Comparison of ENCODE assay signal across 1 cellular context in the genomic region with DNA sequence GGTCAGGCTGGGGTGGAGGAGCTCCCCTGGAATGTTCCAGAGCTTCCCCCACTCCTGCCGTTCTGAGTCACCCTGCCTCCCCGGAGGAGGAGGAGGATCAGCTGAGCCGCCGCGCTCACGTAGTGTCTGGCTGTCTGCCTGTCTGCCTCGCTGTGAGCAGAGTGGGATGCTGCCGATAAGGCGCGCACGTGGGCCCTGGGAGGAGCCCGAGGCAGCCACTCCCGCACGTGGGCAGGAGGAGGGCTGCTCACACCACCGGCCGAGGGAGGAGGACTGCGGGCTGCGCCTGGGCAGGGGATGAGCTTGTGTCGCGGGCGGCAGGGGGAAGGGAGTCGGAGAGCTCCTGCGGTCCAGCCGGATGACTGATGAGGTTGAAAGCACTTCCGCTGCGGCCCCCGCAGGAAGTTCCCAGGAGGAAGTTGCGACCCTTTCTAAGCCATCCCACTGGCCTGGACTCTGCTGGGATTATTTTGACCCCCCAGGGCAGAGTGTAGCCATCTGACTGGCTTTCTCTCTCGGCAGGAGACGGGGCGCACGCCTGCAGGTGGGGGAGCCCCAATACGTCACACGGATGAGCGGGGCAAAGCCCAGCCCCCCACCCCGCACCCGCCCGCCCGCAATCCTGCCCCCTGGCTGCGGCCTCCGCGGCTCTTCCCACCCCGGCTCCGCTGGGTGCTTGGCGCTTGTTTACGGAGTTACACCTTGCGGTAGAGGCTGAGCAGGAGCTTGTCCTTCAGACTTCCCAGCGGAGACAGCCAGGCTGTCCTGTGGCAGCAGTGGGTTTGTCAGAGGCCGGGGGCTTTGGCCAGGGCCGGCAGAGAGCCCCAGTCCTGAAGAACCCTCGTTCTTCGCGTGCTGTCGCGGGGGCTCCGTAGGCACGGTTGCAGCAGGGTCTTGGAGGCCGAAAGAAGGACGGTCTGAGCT.
TF ChIP-seq lines count a peak whose summit lies in the region.

No MANE protein-coding gene starts in this region.

TF ChIP-seq in HepG2, 621 proteins besides CTCF, POLR2A, EP300 and RAD21 (continued from another document and continues in another):
- TF ChIP-seq, protein P1, sequence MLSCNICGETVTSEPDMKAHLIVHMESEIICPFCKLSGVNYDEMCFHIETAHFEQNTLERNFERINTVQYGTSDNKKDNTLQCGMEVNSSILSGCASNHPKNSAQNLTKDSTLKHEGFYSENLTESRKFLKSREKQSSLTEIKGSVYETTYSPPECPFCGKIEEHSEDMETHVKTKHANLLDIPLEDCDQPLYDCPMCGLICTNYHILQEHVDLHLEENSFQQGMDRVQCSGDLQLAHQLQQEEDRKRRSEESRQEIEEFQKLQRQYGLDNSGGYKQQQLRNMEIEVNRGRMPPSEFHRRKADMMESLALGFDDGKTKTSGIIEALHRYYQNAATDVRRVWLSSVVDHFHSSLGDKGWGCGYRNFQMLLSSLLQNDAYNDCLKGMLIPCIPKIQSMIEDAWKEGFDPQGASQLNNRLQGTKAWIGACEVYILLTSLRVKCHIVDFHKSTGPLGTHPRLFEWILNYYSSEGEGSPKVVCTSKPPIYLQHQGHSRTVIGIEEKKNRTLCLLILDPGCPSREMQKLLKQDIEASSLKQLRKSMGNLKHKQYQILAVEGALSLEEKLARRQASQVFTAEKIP (CRISPR knock-in tag; IDR thresholded peaks at IDR 0.05; ENCODE audit: borderline replicate concordance) = no peak
- TF ChIP-seq SUZ12 (IDR thresholded peaks at IDR 0.05; ENCODE audit: low read depth, low read length) = no peak
- no peak for TF ChIP-seq SETDB1 (CRISPR knock-in tag; IDR thresholded peaks at IDR 0.05; ENCODE audit: borderline replicate concordance)
- TF ChIP-seq CCAR2 (optimal IDR thresholded peaks at IDR 0.05; ENCODE audit: low read depth, low read length) = no peak
- TF ChIP-seq ZSCAN12 (CRISPR knock-in tag; IDR thresholded peaks at IDR 0.05) = no peak
- no peak for TF ChIP-seq EHMT2 (IDR thresholded peaks at IDR 0.05; ENCODE audit: borderline replicate concordance, low read depth, low read length)
- TF ChIP-seq HDAC6 (IDR thresholded peaks at IDR 0.05; ENCODE audit: low read depth, low read length) = no peak
- TF ChIP-seq, protein P2, sequence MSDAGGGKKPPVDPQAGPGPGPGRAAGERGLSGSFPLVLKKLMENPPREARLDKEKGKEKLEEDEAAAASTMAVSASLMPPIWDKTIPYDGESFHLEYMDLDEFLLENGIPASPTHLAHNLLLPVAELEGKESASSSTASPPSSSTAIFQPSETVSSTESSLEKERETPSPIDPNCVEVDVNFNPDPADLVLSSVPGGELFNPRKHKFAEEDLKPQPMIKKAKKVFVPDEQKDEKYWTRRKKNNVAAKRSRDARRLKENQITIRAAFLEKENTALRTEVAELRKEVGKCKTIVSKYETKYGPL (CRISPR knock-in tag; IDR thresholded peaks at IDR 0.05) = no peak
- no peak for TF ChIP-seq SCMH1 (CRISPR knock-in tag; IDR thresholded peaks at IDR 0.05; ENCODE audit: borderline replicate concordance)
- TF ChIP-seq, protein P3, sequence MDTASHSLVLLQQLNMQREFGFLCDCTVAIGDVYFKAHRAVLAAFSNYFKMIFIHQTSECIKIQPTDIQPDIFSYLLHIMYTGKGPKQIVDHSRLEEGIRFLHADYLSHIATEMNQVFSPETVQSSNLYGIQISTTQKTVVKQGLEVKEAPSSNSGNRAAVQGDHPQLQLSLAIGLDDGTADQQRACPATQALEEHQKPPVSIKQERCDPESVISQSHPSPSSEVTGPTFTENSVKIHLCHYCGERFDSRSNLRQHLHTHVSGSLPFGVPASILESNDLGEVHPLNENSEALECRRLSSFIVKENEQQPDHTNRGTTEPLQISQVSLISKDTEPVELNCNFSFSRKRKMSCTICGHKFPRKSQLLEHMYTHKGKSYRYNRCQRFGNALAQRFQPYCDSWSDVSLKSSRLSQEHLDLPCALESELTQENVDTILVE (CRISPR knock-in tag; IDR thresholded peaks at IDR 0.05) = peak; percentile 53; the same call in 1 of the 2 replicates
- TF ChIP-seq MAFG (CRISPR knock-in tag; IDR thresholded peaks at IDR 0.05) = no peak
- TF ChIP-seq, protein P4, sequence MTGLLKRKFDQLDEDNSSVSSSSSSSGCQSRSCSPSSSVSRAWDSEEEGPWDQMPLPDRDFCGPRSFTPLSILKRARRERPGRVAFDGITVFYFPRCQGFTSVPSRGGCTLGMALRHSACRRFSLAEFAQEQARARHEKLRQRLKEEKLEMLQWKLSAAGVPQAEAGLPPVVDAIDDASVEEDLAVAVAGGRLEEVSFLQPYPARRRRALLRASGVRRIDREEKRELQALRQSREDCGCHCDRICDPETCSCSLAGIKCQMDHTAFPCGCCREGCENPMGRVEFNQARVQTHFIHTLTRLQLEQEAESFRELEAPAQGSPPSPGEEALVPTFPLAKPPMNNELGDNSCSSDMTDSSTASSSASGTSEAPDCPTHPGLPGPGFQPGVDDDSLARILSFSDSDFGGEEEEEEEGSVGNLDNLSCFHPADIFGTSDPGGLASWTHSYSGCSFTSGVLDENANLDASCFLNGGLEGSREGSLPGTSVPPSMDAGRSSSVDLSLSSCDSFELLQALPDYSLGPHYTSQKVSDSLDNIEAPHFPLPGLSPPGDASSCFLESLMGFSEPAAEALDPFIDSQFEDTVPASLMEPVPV (CRISPR knock-in tag; IDR thresholded peaks at IDR 0.05) = peak; percentile 93; the same call in 1 of the 2 replicates
- no peak for TF ChIP-seq ZNF510 (CRISPR knock-in tag; IDR thresholded peaks at IDR 0.05; ENCODE audit: low read depth)
- TF ChIP-seq NFIB (CRISPR knock-in tag; IDR thresholded peaks at IDR 0.05; ENCODE audit: borderline replicate concordance) = no peak
- TF ChIP-seq, protein P5, sequence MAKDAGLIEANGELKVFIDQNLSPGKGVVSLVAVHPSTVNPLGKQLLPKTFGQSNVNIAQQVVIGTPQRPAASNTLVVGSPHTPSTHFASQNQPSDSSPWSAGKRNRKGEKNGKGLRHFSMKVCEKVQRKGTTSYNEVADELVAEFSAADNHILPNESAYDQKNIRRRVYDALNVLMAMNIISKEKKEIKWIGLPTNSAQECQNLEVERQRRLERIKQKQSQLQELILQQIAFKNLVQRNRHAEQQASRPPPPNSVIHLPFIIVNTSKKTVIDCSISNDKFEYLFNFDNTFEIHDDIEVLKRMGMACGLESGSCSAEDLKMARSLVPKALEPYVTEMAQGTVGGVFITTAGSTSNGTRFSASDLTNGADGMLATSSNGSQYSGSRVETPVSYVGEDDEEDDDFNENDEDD (CRISPR knock-in tag; IDR thresholded peaks at IDR 0.05; ENCODE audit: borderline replicate concordance) = peak; percentile 89
- no peak for TF ChIP-seq ZNF296 (CRISPR knock-in tag; conservative IDR thresholded peaks at IDR 0.05)
- no peak for TF ChIP-seq ZFYVE20 (CRISPR knock-in tag; IDR thresholded peaks at IDR 0.05; ENCODE audit: borderline replicate concordance, low read depth)
- no peak for TF ChIP-seq BRCA1 (CRISPR knock-in tag; IDR thresholded peaks at IDR 0.05)
- TF ChIP-seq FLYWCH1 (CRISPR knock-in tag; IDR thresholded peaks at IDR 0.05) = no peak
- no peak for TF ChIP-seq REL (CRISPR knock-in tag; conservative IDR thresholded peaks at IDR 0.05)
- TF ChIP-seq, protein P6, sequence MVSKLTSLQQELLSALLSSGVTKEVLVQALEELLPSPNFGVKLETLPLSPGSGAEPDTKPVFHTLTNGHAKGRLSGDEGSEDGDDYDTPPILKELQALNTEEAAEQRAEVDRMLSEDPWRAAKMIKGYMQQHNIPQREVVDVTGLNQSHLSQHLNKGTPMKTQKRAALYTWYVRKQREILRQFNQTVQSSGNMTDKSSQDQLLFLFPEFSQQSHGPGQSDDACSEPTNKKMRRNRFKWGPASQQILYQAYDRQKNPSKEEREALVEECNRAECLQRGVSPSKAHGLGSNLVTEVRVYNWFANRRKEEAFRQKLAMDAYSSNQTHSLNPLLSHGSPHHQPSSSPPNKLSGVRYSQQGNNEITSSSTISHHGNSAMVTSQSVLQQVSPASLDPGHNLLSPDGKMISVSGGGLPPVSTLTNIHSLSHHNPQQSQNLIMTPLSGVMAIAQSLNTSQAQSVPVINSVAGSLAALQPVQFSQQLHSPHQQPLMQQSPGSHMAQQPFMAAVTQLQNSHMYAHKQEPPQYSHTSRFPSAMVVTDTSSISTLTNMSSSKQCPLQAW (CRISPR knock-in tag; IDR thresholded peaks at IDR 0.05) = peak; percentile 78
- no peak for TF ChIP-seq ZNF598 (CRISPR knock-in tag; IDR thresholded peaks at IDR 0.05; ENCODE audit: borderline replicate concordance)
- TF ChIP-seq ATAD3A (CRISPR knock-in tag; IDR thresholded peaks at IDR 0.05) = no peak
- peak; percentile 57; the same call in 1 of the 2 replicates for TF ChIP-seq SMAD9 (CRISPR knock-in tag; IDR thresholded peaks at IDR 0.05)
- no peak for TF ChIP-seq ZNF766 (CRISPR knock-in tag; IDR thresholded peaks at IDR 0.05; ENCODE audit: borderline replicate concordance)
- TF ChIP-seq, protein P7, sequence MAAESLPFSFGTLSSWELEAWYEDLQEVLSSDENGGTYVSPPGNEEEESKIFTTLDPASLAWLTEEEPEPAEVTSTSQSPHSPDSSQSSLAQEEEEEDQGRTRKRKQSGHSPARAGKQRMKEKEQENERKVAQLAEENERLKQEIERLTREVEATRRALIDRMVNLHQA (CRISPR knock-in tag; IDR thresholded peaks at IDR 0.05) = no peak
- TF ChIP-seq, protein P8, sequence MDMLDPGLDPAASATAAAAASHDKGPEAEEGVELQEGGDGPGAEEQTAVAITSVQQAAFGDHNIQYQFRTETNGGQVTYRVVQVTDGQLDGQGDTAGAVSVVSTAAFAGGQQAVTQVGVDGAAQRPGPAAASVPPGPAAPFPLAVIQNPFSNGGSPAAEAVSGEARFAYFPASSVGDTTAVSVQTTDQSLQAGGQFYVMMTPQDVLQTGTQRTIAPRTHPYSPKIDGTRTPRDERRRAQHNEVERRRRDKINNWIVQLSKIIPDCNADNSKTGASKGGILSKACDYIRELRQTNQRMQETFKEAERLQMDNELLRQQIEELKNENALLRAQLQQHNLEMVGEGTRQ (IDR thresholded peaks at IDR 0.05; ENCODE audit: low read depth, low read length) = peak; percentile 74
- TF ChIP-seq, protein P8 (CRISPR knock-in tag; IDR thresholded peaks at IDR 0.05; ENCODE audit: borderline replicate concordance) = peak; percentile 78; the same call in 1 of the 2 replicates
- TF ChIP-seq SSRP1 (CRISPR knock-in tag; IDR thresholded peaks at IDR 0.05) = peak; percentile 17; the same call in 1 of the 2 replicates
- TF ChIP-seq PITX1 (CRISPR knock-in tag; IDR thresholded peaks at IDR 0.05) = peak; percentile 85
- TF ChIP-seq, protein P9, sequence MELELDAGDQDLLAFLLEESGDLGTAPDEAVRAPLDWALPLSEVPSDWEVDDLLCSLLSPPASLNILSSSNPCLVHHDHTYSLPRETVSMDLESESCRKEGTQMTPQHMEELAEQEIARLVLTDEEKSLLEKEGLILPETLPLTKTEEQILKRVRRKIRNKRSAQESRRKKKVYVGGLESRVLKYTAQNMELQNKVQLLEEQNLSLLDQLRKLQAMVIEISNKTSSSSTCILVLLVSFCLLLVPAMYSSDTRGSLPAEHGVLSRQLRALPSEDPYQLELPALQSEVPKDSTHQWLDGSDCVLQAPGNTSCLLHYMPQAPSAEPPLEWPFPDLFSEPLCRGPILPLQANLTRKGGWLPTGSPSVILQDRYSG (CRISPR knock-in tag; IDR thresholded peaks at IDR 0.05) = no peak
- peak; percentile 96 for TF ChIP-seq ZSCAN22 (CRISPR knock-in tag; IDR thresholded peaks at IDR 0.05)
- TF ChIP-seq JARID2 (CRISPR knock-in tag; IDR thresholded peaks at IDR 0.05; ENCODE audit: insufficient replicate concordance) = no peak
- no peak for TF ChIP-seq ARID2 (CRISPR knock-in tag; IDR thresholded peaks at IDR 0.05; ENCODE audit: borderline replicate concordance)
- 0 out of 2 replicates have a peak, but pooled peaks have one; percentile 50 for TF ChIP-seq ZNF232 (CRISPR knock-in tag; IDR thresholded peaks at IDR 0.05; ENCODE audit: borderline replicate concordance)
- TF ChIP-seq ZNF3 (CRISPR knock-in tag; IDR thresholded peaks at IDR 0.05) = no peak
- no peak for TF ChIP-seq SP140L (CRISPR knock-in tag; IDR thresholded peaks at IDR 0.05; ENCODE audit: borderline replicate concordance)
- no peak for TF ChIP-seq ZNF33A (CRISPR knock-in tag; IDR thresholded peaks at IDR 0.05; ENCODE audit: borderline replicate concordance)
- TF ChIP-seq PHF5A (CRISPR knock-in tag; IDR thresholded peaks at IDR 0.05; ENCODE audit: low read depth, unreplicated experiment) = no peak
- peak; percentile 77 for TF ChIP-seq CBFB (CRISPR knock-in tag; IDR thresholded peaks at IDR 0.05)
- TF ChIP-seq, protein P10, sequence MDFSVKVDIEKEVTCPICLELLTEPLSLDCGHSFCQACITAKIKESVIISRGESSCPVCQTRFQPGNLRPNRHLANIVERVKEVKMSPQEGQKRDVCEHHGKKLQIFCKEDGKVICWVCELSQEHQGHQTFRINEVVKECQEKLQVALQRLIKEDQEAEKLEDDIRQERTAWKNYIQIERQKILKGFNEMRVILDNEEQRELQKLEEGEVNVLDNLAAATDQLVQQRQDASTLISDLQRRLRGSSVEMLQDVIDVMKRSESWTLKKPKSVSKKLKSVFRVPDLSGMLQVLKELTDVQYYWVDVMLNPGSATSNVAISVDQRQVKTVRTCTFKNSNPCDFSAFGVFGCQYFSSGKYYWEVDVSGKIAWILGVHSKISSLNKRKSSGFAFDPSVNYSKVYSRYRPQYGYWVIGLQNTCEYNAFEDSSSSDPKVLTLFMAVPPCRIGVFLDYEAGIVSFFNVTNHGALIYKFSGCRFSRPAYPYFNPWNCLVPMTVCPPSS (IDR thresholded peaks at IDR 0.05) = no peak
- no peak for TF ChIP-seq ZNF224 (CRISPR knock-in tag; IDR thresholded peaks at IDR 0.05)
- TF ChIP-seq ZBTB3 (CRISPR knock-in tag; IDR thresholded peaks at IDR 0.05; ENCODE audit: borderline replicate concordance, low read depth) = no peak
- TF ChIP-seq FOXK1 (CRISPR knock-in tag; IDR thresholded peaks at IDR 0.05; ENCODE audit: borderline replicate concordance, low read depth) = peak; percentile 43; the same call in 1 of the 2 replicates
- 0 out of 2 replicates have a peak, but pooled peaks have one; percentile 42 for TF ChIP-seq ZNF557 (CRISPR knock-in tag; IDR thresholded peaks at IDR 0.05)
- TF ChIP-seq ZNF616 (CRISPR knock-in tag; IDR thresholded peaks at IDR 0.05; ENCODE audit: low read depth) = peak; percentile 68
- TF ChIP-seq AHR (CRISPR knock-in tag; IDR thresholded peaks at IDR 0.05) = peak; percentile 74; the same call in 1 of the 2 replicates
- no peak; the same call in 1 of the 2 replicates for TF ChIP-seq NFYB (CRISPR knock-in tag; IDR thresholded peaks at IDR 0.05)
- TF ChIP-seq NCOR1 (IDR thresholded peaks at IDR 0.05; ENCODE audit: borderline replicate concordance, low read length) = peak; percentile 54; the same call in 1 of the 2 replicates
- peak; percentile 51; the same call in 1 of the 2 replicates for TF ChIP-seq RCOR2 (CRISPR knock-in tag; IDR thresholded peaks at IDR 0.05)
- TF ChIP-seq, protein P11, sequence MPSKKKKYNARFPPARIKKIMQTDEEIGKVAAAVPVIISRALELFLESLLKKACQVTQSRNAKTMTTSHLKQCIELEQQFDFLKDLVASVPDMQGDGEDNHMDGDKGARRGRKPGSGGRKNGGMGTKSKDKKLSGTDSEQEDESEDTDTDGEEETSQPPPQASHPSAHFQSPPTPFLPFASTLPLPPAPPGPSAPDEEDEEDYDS (CRISPR knock-in tag; IDR thresholded peaks at IDR 0.05) = peak; percentile 64
- TF ChIP-seq ATM (IDR thresholded peaks at IDR 0.05; ENCODE audit: borderline replicate concordance) = no peak
